Comparison of ENCODE assay signal across 1 cellular context in the genomic region with DNA sequence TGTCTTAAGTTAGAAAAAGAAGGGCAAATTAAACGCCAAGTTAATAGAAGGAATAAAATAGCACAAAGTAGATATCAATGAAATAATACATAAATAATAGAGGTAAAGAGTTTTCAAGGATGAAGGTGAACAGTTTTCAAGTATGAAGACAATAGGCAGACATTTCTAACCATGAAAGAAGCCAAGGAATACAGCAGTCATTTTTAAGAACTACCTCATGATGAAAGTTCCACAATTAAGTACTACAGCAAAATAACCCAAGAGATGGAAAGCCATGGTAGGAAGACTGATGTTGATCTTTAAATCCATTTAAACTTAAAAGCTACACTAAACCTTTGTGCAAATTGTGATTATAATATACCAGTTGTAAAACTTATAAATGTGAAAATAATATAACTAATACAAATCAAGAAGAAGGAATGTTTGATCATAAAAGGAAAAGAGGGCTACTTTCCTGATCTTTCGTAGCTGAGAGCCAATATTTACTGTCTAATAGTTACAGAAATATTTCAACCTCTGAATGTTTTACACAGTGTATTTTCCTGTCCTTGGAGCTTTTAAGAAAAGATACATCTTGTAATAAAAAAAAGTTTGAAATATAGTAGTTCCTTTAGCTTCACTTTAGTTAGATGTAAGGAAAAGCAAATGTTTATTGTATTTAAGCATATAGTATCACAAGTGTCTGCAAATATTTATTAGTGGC.
TF ChIP-seq lines count a peak whose summit lies in the region.

No MANE protein-coding gene starts in this region.

TF ChIP-seq in GM12878, 131 proteins besides CTCF, POLR2A, EP300 and RAD21:
- TF ChIP-seq CBX3 (IDR thresholded peaks at IDR 0.05; ENCODE audit: borderline replicate concordance, low read depth) (no peak), CREB1 (IDR thresholded peaks at IDR 0.05; ENCODE audit: low read depth) (no peak), STAT3 (IDR thresholded peaks at IDR 0.05; ENCODE audit: low read depth, low read length) (no peak), TBL1XR1 (IDR thresholded peaks at IDR 0.05; ENCODE audit: low read depth, low read length) (no peak), FOXM1 (IDR thresholded peaks at IDR 0.05; ENCODE audit: low read depth, low read length) (no peak), ZBED1 (IDR thresholded peaks at IDR 0.05; ENCODE audit: borderline replicate concordance) (no peak), CEBPB (IDR thresholded peaks at IDR 0.05; ENCODE audit: borderline replicate concordance in 1 of 2, low read depth in 2 of 2, low read length in 2 of 2) (no peak), CREM (IDR thresholded peaks at IDR 0.05; ENCODE audit: low read depth) (no peak), JUND (IDR thresholded peaks at IDR 0.05; ENCODE audit: low read depth, low read length) (no peak), POLR2AphosphoS2 (IDR thresholded peaks at IDR 0.05; ENCODE audit: low read depth, low read length) (no peak), ZSCAN29 (IDR thresholded peaks at IDR 0.05) (no peak), NFIC (IDR thresholded peaks at IDR 0.05; ENCODE audit: low read depth, low read length) (no peak), BRCA1 (IDR thresholded peaks at IDR 0.05; ENCODE audit: low read depth, low read length) (no peak)
- TF ChIP-seq, protein P1, sequence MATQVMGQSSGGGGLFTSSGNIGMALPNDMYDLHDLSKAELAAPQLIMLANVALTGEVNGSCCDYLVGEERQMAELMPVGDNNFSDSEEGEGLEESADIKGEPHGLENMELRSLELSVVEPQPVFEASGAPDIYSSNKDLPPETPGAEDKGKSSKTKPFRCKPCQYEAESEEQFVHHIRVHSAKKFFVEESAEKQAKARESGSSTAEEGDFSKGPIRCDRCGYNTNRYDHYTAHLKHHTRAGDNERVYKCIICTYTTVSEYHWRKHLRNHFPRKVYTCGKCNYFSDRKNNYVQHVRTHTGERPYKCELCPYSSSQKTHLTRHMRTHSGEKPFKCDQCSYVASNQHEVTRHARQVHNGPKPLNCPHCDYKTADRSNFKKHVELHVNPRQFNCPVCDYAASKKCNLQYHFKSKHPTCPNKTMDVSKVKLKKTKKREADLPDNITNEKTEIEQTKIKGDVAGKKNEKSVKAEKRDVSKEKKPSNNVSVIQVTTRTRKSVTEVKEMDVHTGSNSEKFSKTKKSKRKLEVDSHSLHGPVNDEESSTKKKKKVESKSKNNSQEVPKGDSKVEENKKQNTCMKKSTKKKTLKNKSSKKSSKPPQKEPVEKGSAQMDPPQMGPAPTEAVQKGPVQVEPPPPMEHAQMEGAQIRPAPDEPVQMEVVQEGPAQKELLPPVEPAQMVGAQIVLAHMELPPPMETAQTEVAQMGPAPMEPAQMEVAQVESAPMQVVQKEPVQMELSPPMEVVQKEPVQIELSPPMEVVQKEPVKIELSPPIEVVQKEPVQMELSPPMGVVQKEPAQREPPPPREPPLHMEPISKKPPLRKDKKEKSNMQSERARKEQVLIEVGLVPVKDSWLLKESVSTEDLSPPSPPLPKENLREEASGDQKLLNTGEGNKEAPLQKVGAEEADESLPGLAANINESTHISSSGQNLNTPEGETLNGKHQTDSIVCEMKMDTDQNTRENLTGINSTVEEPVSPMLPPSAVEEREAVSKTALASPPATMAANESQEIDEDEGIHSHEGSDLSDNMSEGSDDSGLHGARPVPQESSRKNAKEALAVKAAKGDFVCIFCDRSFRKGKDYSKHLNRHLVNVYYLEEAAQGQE (IDR thresholded peaks at IDR 0.05; ENCODE audit: low read depth, low read length) = no peak
